In the genomic region with DNA sequence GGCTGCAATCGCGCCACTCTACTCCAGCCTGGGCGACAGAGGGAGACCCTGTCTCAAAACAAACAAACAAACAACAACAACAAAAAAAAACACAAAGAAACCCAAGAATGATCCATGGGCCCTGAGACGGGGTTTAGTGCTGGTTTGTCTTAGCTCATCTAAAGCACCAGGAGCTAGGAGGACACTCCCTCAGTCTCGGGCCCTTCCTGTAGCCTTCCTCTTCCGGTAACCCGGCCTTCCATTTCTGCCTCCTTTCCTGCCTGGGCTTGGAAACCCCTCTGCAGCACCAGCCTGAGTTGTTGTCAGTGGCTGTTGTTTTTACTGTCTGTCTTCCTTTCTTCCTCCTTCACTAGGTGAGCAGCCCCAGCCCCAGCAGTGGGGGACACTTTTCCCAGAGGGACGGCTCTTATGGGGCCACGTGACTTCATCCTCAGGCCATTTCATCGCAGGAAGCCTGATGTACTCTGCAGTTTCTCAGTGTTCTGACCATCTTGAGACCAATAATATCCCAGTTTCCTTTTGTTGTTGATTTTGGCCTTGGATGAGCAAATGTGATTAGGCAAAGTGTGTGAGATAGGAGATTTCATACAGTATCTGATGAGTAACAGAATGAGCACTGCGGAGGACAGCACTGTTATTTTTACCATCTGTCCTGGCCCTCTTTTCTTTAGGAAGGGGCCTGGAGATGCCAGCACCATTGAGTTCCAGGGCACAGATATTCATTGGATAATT, we compare ENCODE assay signal across 18 cellular contexts.
A peak's percentile ranks its signal among the peaks of the same experiment; 100 is the strongest.
DNase-seq lines count a peak whose midpoint lies in the region; ATAC-seq, FAIRE-seq and TF ChIP-seq lines count a peak whose summit lies in the region.
"Had no signal": no experiment of that assay in that cellular context is flagged by ENCODE, and none has a peak within 500 bp of the region (broad histone marks: within the 10 kb centered on the region; RNA-seq: fewer than 3 reads in every experiment).

No MANE protein-coding gene starts in this region.

- no peaks in the 10 kb centered on the region for H4K20me1 ChIP-seq in astrocyte (ENCODE audit: insufficient read depth, low read length)

- no peak overlapping the region for H3K27ac Mint-ChIP-seq in astrocyte (ENCODE audit: unreplicated experiment)
- H3K27ac Mint-ChIP-seq in stimulated activated naive CD8-positive, alpha-beta T cell treated with anti-CD3 and anti-CD28 coated beads, Interleukin-15, amount 100 ng/mL, for 72 hours, result no peak overlapping the region

- no peaks in the 10 kb centered on the region for H3K27me3 ChIP-seq in astrocyte (ENCODE audit: insufficient read depth, low read length)

- no peak overlapping the region for H3K27ac ChIP-seq in astrocyte (ENCODE audit: low read depth, low read length)
- H3K27ac ChIP-seq: HL-60, RWPE1 had no signal

- H3K4me3 Mint-ChIP-seq in astrocyte (ENCODE audit: unreplicated experiment), result no peak overlapping the region
- no peak overlapping the region for H3K4me3 Mint-ChIP-seq in stimulated activated naive CD8-positive, alpha-beta T cell treated with anti-CD3 and anti-CD28 coated beads, Interleukin-15, amount 100 ng/mL, for 72 hours

- H2AFZ ChIP-seq in astrocyte (ENCODE audit: low read depth, low read length), result peak overlapping the region; percentile 43

- no peaks in the 10 kb centered on the region for H3K9me3 ChIP-seq in astrocyte (ENCODE audit: insufficient read depth, low read depth, low read length)

- H3K4me2 ChIP-seq in astrocyte (ENCODE audit: low read length), result no peak overlapping the region

- no peaks in the 10 kb centered on the region for H3K36me3 ChIP-seq in astrocyte (ENCODE audit: insufficient read depth, low read length)

- H3K4me1 ChIP-seq in astrocyte (ENCODE audit: insufficient read depth, low read length), result no peaks in the 10 kb centered on the region

- H3K9me3 Mint-ChIP-seq in astrocyte (ENCODE audit: unreplicated experiment), result peaks cover 4% of the 10 kb centered on the region
- peaks cover 0 to 13% of the 10 kb centered on the region in 2 donors for H3K9me3 Mint-ChIP-seq in stimulated activated naive CD8-positive, alpha-beta T cell treated with anti-CD3 and anti-CD28 coated beads, Interleukin-15, amount 100 ng/mL, for 72 hours

- FAIRE-seq in astrocyte (lab: Jason Lieb, UNC), result no peak
- FAIRE-seq: D721Med had no signal

- TF ChIP-seq CTCF in astrocyte (IDR thresholded peaks at IDR 0.05; ENCODE audit: insufficient read depth, low read depth, low read length), result no peak

- intact Hi-C loops in Right ventricle myocardium inferior (cut with DNase I), result no loop called here

- H3K4me3 ChIP-seq in astrocyte (ENCODE audit: insufficient read depth, low read depth, low read length), result no peak overlapping the region

- no peak overlapping the region for H3K9ac ChIP-seq in astrocyte (ENCODE audit: low read length)

- no peaks in the 10 kb centered on the region for H3K4me1 Mint-ChIP-seq in astrocyte (ENCODE audit: low read depth, unreplicated experiment)
- no peaks in the 10 kb centered on the region for H3K4me1 Mint-ChIP-seq in stimulated activated naive CD8-positive, alpha-beta T cell treated with anti-CD3 and anti-CD28 coated beads, Interleukin-15, amount 100 ng/mL, for 72 hours

- H3K27me3 Mint-ChIP-seq in astrocyte (ENCODE audit: low read depth, unreplicated experiment), result peaks cover 15% of the 10 kb centered on the region
- no peaks in the 10 kb centered on the region for H3K27me3 Mint-ChIP-seq in stimulated activated naive CD8-positive, alpha-beta T cell treated with anti-CD3 and anti-CD28 coated beads, Interleukin-15, amount 100 ng/mL, for 72 hours

- no peaks in the 10 kb centered on the region for H3K79me2 ChIP-seq in astrocyte (ENCODE audit: insufficient read depth, low read length)

- H3K36me3 Mint-ChIP-seq in astrocyte (ENCODE audit: low read depth, unreplicated experiment), result no peaks in the 10 kb centered on the region

- ATAC-seq in stimulated activated naive CD8-positive, alpha-beta T cell treated with anti-CD3 and anti-CD28 coated beads, Interleukin-15, amount 100 ng/mL, for 72 hours, result no peak
- no peak for ATAC-seq in Right ventricle myocardium inferior
- ATAC-seq: PC-3 had no signal

- DNase-seq in astrocyte (ENCODE audit: low read depth), result peak; percentile 6
- peak; percentile 73 to 97 for DNase-seq in dermis microvascular lymphatic vessel endothelial cell (ENCODE audit: low read depth in 2 of 2)
- DNase-seq in iris pigment epithelial cell (ENCODE audit: low read depth), result peak; percentile 65
- peak; percentile 25 for DNase-seq in stromal cell of bone marrow (ENCODE audit: low read depth)
- DNase-seq in activated effector memory CD4-positive, alpha-beta T cell treated with Interleukin-2 at 50 U/mL for 16 hours, result no peak
- no peak for DNase-seq in stimulated activated naive CD8-positive, alpha-beta T cell treated with anti-CD3 and anti-CD28 coated beads, Interleukin-15, amount 100 ng/mL, for 72 hours
- no peak for DNase-seq in Right ventricle myocardium inferior (ENCODE audit: missing footprints)
- DNase-seq: ACHN, C1 segment of cervical spinal cord, NCI-H1048, NCI-H1436, NCI-H1930, NCI-H226, NCI-H524, PC-3 had no signal

Comparison
In these comparisons a context has a peak if more than half of its experiments do, and no peak if none do; other contexts are left out.
1. DNase-seq: peak in astrocyte (single experiment), dermis microvascular lymphatic vessel endothelial cell (2 of 2), iris pigment epithelial cell (single experiment) and stromal cell of bone marrow (single experiment); none in activated effector memory CD4-positive, alpha-beta T cell treated with Interleukin-2 at 50 U/mL for 16 hours (single experiment), stimulated activated naive CD8-positive, alpha-beta T cell treated with anti-CD3 and anti-CD28 coated beads, Interleukin-15, amount 100 ng/mL, for 72 hours (0 of 2) and Right ventricle myocardium inferior (single experiment).